In genomic region chr4:123599061-123599919, GRCh38 we compare ENCODE assay signal across 8 cellular contexts.
DNase-seq lines count a peak whose midpoint lies in the region; ATAC-seq and TF ChIP-seq lines count a peak whose summit lies in the region.

No MANE protein-coding gene starts in this region.

- H3K36me3 ChIP-seq in A673 (ENCODE audit: insufficient read depth, low read length, poor library complexity, severe bottlenecking) = no peaks in the 10 kb centered on the region

- no peaks in the 10 kb centered on the region for H3K27me3 ChIP-seq in A673 (replicated peaks; ENCODE audit: insufficient read depth, low read depth, low read length, poor library complexity)

- H3K9me3 ChIP-seq in A673 (ENCODE audit: low read depth, low read length, poor library complexity, severe bottlenecking) = no peaks in the 10 kb centered on the region

- peak; percentile 25 for ATAC-seq in GM21528 (IDR thresholded peaks at IDR 0.05; ENCODE audit: low FRiP score, unreplicated experiment)

- intact Hi-C loops in A673 (cut with micrococcal nuclease; ENCODE audit: unreplicated experiment) = no loop called here

- TF ChIP-seq CTCF in fibroblast of pulmonary artery (IDR thresholded peaks at IDR 0.05; ENCODE audit: low read length, missing control alignments) (no peak), A673 (conservative IDR thresholded peaks at IDR 0.05; ENCODE audit: low read depth, low read length) (no peak)

- no TSS peak for BruUV-seq in A673 (replicated peaks; lab: Mats Ljungman, UMichigan)

- no peak overlapping the region for H3K27ac ChIP-seq in A673 (ENCODE audit: low read depth, low read length, poor library complexity, severe bottlenecking)

- CTCF ChIA-PET in A673 (lab: Charles Lee) = no interaction called here

- POLR2A ChIA-PET in A673 (lab: Charles Lee; ENCODE audit: low non-redundant PET) = no interaction called here

- DNase-seq in AML-193 (lab: John Stamatoyannopoulos, UW) = peak; percentile 79 to 88
- DNase-seq in NCI-H226 = peak; percentile 37
- peak; percentile 94 for DNase-seq in fibroblast of pulmonary artery (ENCODE audit: low read depth)
- DNase-seq in stromal cell of bone marrow (ENCODE audit: low read depth) = peak; percentile 43
- DNase-seq in iPS-NIHi11 (ENCODE audit: low spot score) = no peak
- DNase-seq in NCI-H1436 (lab: John Stamatoyannopoulos, UW) = no peak
- no peak for DNase-seq in A673 (ENCODE audit: low spot score)

- peaks cover 13% of the 10 kb centered on the region for H3K4me1 ChIP-seq in A673 (ENCODE audit: insufficient read depth, low read length, poor library complexity, severe bottlenecking)

- H3K4me3 ChIP-seq in fibroblast of pulmonary artery (replicated peaks; ENCODE audit: low read depth, low read length) (no peak overlapping the region), A673 (ENCODE audit: low read depth, low read length, poor library complexity, severe bottlenecking) (no peak overlapping the region)

Comparison
In these comparisons a context has a peak if more than half of its experiments do, and no peak if none do; other contexts are left out.
1. DNase-seq: peak in AML-193 (2 of 2), NCI-H226 (single experiment), fibroblast of pulmonary artery (single experiment) and stromal cell of bone marrow (single experiment); none in iPS-NIHi11 (single experiment), NCI-H1436 (single experiment) and A673 (single experiment).